Comparison of ENCODE assay signal across 8 cellular contexts in the genomic region with DNA sequence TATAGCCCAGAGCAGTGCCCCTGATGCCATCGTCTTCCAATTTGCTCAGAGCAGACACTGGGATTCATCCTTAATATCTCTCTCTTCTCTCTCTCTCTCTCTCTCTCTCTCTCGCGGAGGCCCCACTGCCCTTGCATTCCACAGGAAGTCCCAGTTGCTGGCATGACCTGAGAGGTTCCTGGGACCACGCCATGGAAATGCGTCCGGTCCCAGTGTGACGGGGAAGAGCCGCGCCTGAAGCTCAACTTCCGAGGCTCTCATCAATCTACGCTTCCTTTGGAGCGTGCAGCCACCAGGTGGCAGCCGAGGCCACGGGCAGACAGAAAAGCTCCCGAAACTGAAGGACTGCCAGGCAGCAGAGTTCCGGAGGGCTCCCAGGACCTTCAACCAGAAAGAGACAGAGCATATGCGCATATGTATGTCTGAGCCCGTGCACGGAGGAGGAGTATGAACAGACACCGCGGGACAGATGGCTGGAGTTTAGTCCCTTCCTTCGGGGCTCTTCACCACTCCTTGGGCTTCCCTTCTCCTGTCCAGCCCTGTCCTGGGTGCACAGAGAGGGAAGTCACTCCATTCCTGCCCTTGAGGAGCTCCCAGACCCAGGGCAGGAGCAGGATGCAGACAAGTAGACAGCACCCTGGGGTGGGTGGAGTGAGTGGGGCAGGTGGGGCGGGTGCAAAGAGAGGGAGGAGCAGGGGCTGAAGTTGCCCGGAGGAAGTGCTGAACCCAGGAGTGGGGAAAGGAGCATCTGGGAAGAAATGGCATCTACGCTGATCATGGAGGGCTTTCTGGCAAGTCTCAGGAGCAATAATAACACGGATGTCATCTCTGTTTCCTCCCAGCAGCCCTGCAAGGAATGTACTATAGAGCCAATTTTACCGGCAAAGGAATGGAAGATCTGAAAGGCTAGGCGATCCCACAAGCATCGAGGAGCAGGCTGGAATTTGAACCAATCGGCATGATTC. TPM values are rescaled to one million over a fixed set of nuclear protein-coding genes. Genes with fewer than 3 reads are reported as not detected.
DNase-seq lines count a peak whose midpoint lies in the region; ATAC-seq and TF ChIP-seq lines count a peak whose summit lies in the region.

No MANE protein-coding gene starts in this region.

- no peaks in the 10 kb centered on the region for H3K27me3 ChIP-seq in muscle layer of duodenum (ENCODE audit: low read depth, low read length)

- peak; percentile 89 for DNase-seq in DMS79 (lab: John Stamatoyannopoulos, UW)
- peak; percentile 68 for DNase-seq in OCI-M2 (lab: John Stamatoyannopoulos, UW; ENCODE audit: unreplicated experiment)
- peak; percentile 70 for DNase-seq in activated T-cell treated with anti-CD3 and anti-CD28 coated beads, Interleukin-2, amount 50 U/mL, for 1 hour
- peak; percentile 43 to 50 for DNase-seq in stimulated activated CD8-positive, alpha-beta memory T cell treated with anti-CD3 and anti-CD28 coated beads, Interleukin-7, amount 100 ng/mL, for 4 hours (ENCODE audit: low read depth in 2 of 2)

- H3K27ac ChIP-seq in muscle layer of duodenum (ENCODE audit: low read length), result no peak overlapping the region

- H3K36me3 ChIP-seq in muscle layer of duodenum (ENCODE audit: control insufficient read depth in 1 of 2, insufficient read depth in 2 of 2, low read length in 2 of 2), result no peaks in the 10 kb centered on the region

- no peak for TF ChIP-seq EP300 in Ishikawa (IDR thresholded peaks at IDR 0.05; ENCODE audit: borderline replicate concordance)

- TF ChIP-seq RAD21 in Ishikawa (IDR thresholded peaks at IDR 0.05; ENCODE audit: low read depth), result peak; percentile 92

- H3K9me3 ChIP-seq in muscle layer of duodenum (ENCODE audit: control insufficient read depth in 1 of 2, low read length in 2 of 2), result no peaks in the 10 kb centered on the region

- peak overlapping the region; percentile 61 to 69 for H3K4me3 ChIP-seq in muscle layer of duodenum (ENCODE audit: low read depth in 1 of 2, low read length in 2 of 2)

- peak; percentile 84 for ATAC-seq in GM21717 (IDR thresholded peaks at IDR 0.05; ENCODE audit: unreplicated experiment)
- ATAC-seq in esophagus mucosa, result peak; percentile 75

- peaks cover 0 to 18% of the 10 kb centered on the region in 2 donors for H3K4me1 ChIP-seq in muscle layer of duodenum (ENCODE audit: control insufficient read depth in 1 of 2, insufficient read depth in 2 of 2, low read length in 2 of 2)

TF ChIP-seq in Ishikawa, 13 proteins besides CTCF, POLR2A, EP300 and RAD21:
- no peak for TF ChIP-seq NFIC (IDR thresholded peaks at IDR 0.05)
- peak; percentile 56; the same call in 1 of the 2 replicates for TF ChIP-seq TAF1 (IDR thresholded peaks at IDR 0.05; ENCODE audit: low read depth)
- TF ChIP-seq, protein P1, sequence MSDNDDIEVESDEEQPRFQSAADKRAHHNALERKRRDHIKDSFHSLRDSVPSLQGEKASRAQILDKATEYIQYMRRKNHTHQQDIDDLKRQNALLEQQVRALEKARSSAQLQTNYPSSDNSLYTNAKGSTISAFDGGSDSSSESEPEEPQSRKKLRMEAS (IDR thresholded peaks at IDR 0.05), result 0 out of 2 replicates have a peak, but pooled peaks have one; percentile 20
- TF ChIP-seq, protein P2, sequence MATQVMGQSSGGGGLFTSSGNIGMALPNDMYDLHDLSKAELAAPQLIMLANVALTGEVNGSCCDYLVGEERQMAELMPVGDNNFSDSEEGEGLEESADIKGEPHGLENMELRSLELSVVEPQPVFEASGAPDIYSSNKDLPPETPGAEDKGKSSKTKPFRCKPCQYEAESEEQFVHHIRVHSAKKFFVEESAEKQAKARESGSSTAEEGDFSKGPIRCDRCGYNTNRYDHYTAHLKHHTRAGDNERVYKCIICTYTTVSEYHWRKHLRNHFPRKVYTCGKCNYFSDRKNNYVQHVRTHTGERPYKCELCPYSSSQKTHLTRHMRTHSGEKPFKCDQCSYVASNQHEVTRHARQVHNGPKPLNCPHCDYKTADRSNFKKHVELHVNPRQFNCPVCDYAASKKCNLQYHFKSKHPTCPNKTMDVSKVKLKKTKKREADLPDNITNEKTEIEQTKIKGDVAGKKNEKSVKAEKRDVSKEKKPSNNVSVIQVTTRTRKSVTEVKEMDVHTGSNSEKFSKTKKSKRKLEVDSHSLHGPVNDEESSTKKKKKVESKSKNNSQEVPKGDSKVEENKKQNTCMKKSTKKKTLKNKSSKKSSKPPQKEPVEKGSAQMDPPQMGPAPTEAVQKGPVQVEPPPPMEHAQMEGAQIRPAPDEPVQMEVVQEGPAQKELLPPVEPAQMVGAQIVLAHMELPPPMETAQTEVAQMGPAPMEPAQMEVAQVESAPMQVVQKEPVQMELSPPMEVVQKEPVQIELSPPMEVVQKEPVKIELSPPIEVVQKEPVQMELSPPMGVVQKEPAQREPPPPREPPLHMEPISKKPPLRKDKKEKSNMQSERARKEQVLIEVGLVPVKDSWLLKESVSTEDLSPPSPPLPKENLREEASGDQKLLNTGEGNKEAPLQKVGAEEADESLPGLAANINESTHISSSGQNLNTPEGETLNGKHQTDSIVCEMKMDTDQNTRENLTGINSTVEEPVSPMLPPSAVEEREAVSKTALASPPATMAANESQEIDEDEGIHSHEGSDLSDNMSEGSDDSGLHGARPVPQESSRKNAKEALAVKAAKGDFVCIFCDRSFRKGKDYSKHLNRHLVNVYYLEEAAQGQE (IDR thresholded peaks at IDR 0.05; ENCODE audit: low read depth), result no peak
- no peak for TF ChIP-seq ZBTB7A (IDR thresholded peaks at IDR 0.05; ENCODE audit: low read depth)
- no peak for TF ChIP-seq CEBPB (IDR thresholded peaks at IDR 0.05)
- TF ChIP-seq FOXM1 (IDR thresholded peaks at IDR 0.05; ENCODE audit: borderline replicate concordance, low read depth), result no peak
- no peak for TF ChIP-seq EGR1 (IDR thresholded peaks at IDR 0.05)
- TF ChIP-seq YY1 (IDR thresholded peaks at IDR 0.05; ENCODE audit: low read depth), result peak; percentile 42
- no peak; the same call in 1 of the 2 replicates for TF ChIP-seq TCF12 (IDR thresholded peaks at IDR 0.05; ENCODE audit: low read depth)
- TF ChIP-seq, protein P3, sequence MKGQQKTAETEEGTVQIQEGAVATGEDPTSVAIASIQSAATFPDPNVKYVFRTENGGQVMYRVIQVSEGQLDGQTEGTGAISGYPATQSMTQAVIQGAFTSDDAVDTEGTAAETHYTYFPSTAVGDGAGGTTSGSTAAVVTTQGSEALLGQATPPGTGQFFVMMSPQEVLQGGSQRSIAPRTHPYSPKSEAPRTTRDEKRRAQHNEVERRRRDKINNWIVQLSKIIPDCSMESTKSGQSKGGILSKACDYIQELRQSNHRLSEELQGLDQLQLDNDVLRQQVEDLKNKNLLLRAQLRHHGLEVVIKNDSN (IDR thresholded peaks at IDR 0.05), result no peak
- peak; percentile 95 for TF ChIP-seq CREB1 (IDR thresholded peaks at IDR 0.05; ENCODE audit: low read depth)
- no peak for TF ChIP-seq TEAD4 (IDR thresholded peaks at IDR 0.05)

RNA-seq across cellular contexts. Expression of a gene that starts 10.5 kb away (rescaled TPM):
- 273 TPM for total RNA-seq in esophagus mucosa

RNA-seq across cellular contexts. Expression of a gene that starts 42.1 kb away (rescaled TPM):
- not detected for total RNA-seq in esophagus mucosa

RNA-seq across cellular contexts. Expression of a gene that starts 52.7 kb away (rescaled TPM):
- 0.64 TPM for total RNA-seq in esophagus mucosa
